In the genomic region with DNA sequence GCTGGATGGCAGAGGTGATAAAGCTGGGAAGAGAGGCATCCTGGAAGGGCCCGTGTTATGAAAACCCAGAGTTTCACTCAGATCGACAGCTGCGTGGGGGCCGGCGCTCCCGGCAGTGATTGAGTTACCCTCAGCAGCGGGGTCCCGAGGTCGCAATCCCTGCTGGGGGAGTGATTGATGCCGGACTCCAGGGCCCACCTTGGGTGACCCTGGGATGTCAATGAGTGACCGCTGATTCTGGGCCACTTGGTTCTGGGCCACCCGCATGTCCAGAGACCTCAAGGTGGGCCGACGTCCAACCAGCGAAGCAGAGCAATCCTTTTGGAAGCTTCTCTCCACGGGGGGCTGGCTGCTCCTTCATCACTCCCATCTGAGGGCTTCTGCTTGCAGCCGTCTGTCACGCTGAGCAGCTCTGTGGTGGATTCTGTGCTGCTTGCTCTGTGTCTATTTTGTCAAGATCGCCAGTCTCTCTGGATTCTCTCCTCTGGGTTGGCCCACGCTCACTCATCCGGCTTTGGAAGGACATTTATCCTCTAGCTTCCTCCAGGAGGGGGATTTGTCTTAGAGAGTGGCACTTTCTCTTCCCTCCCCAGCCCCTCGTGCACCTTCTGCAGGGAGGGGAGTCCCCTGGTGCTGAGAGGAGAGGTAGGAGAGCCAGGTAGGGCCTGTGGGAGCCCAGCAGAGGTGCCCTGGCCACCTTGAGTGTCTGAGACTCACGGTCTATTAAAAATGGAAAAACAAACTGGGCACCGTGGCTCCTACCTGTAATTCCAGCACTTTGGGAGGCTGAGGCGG, we compare ENCODE assay signal across 21 cellular contexts.
"Had no signal": no experiment of that assay in that cellular context is flagged by ENCODE, and none has a peak within 500 bp of the region (broad histone marks: within the 10 kb centered on the region; RNA-seq: fewer than 3 reads in every experiment).

No MANE protein-coding gene starts in this region.

- H3K36me3 Mint-ChIP-seq: activated naive CD8-positive, alpha-beta T cell treated with anti-CD3 and anti-CD28 coated beads, Interleukin-2, amount 10 ng/mL, durations not matched to agents 7 days and 5 days; neural progenitor cell had no signal

- H3K4me3 ChIP-seq: cardiac muscle cell, dorsolateral prefrontal cortex, lung, neural progenitor cell, ovary, psoas muscle, skin epidermis, thoracic aorta, upper lobe of right lung had no signal

- H3K36me3 ChIP-seq: cardiac muscle cell, neural progenitor cell, ovary, thoracic aorta, upper lobe of right lung had no signal

- ATAC-seq: left lobe of liver, psoas muscle, right cardiac atrium, upper lobe of right lung had no signal

- H3K27ac ChIP-seq: cardiac muscle cell, dorsolateral prefrontal cortex, neural progenitor cell, ovary, psoas muscle, skin epidermis, thoracic aorta, upper lobe of right lung, VCaP had no signal

- DNase-seq: activated CD4-positive, alpha-beta T cell treated with anti-CD3 and anti-CD28 coated beads for 1 hour; activated naive CD4-positive, alpha-beta T cell treated with Interleukin-2 at 50 U/mL for 16 hours; activated naive CD8-positive, alpha-beta T cell treated with anti-CD3 and anti-CD28 coated beads, Interleukin-2, amount 10 ng/mL, durations not matched to agents 7 days and 5 days; activated T-cell treated with anti-CD3 and anti-CD28 coated beads for 4 hours; amygdala; foreskin melanocyte; hypothalamus; ovary; psoas muscle; right cardiac atrium; SW 1271; T-helper 2 cell; upper lobe of right lung had no signal

- H3K27ac Mint-ChIP-seq: activated naive CD8-positive, alpha-beta T cell treated with anti-CD3 and anti-CD28 coated beads, Interleukin-2, amount 10 ng/mL, durations not matched to agents 7 days and 5 days had no signal

- H3K4me3 Mint-ChIP-seq: activated naive CD8-positive, alpha-beta T cell treated with anti-CD3 and anti-CD28 coated beads, Interleukin-2, amount 10 ng/mL, durations not matched to agents 7 days and 5 days; neural progenitor cell had no signal

- H3K27me3 ChIP-seq: cardiac muscle cell, dorsolateral prefrontal cortex, neural progenitor cell, ovary had no signal

- H3K4me1 ChIP-seq: neural progenitor cell, psoas muscle, upper lobe of right lung had no signal

- H3K9me3 ChIP-seq: ovary, psoas muscle, thoracic aorta, upper lobe of right lung had no signal
